Comparison of ENCODE assay signal across 17 cellular contexts in the genomic region with DNA sequence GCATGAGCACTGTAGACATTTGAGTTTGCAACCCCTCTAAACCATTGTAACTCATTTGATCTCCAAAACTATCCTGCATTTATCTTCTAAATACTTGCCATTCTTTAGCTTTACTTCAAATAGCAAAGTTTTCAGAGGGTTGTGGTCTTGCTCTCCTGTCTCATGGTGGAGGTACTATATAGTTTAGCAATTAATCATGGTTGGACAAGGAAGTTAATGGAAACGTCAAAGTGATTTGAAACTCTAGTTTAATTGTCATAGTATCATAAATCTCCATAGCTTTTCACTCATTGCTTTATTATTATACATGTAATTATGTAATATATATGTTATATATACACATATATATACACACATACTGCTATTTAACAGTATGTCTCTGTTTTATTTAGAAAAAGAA.
DNase-seq lines count a peak whose midpoint lies in the region; ATAC-seq, FAIRE-seq and TF ChIP-seq lines count a peak whose summit lies in the region.
"Had no signal": no experiment of that assay in that cellular context is flagged by ENCODE, and none has a peak within 500 bp of the region (broad histone marks: within the 10 kb centered on the region; RNA-seq: fewer than 3 reads in every experiment).

No MANE protein-coding gene starts in this region.

- dilution Hi-C loops in IMR-90 (cut with HindIII; ENCODE audit: low sequenced_read_pairs, unreplicated experiment) = no loop called here

- H2AK9ac ChIP-seq in IMR-90 (replicated peaks; ENCODE audit: low read depth, low read length, poor library complexity) = no peak overlapping the region

- H3K27ac Mint-ChIP-seq in mesothelial cell of epicardium = peak overlapping the region; percentile 45
- H3K27ac Mint-ChIP-seq: CD4-positive, alpha-beta memory T cell had no signal

- H2BK20ac ChIP-seq in IMR-90 (ENCODE audit: low read depth, low read length) = no peak overlapping the region

- H3K14ac ChIP-seq in IMR-90 (replicated peaks; ENCODE audit: low read depth, low read length) = no peak overlapping the region

- no peak overlapping the region for H4K8ac ChIP-seq in IMR-90 (ENCODE audit: low read depth in 2 of 2, low read length in 2 of 2)

- intact Hi-C loops in IMR-90 (cut with micrococcal nuclease) = no loop called here

- no peaks in the 10 kb centered on the region for H3K36me3 Mint-ChIP-seq in mesothelial cell of epicardium
- H3K36me3 Mint-ChIP-seq: CD4-positive, alpha-beta memory T cell had no signal

- no CpG with 5 or more reads among the region's 1 CpG for WGBS in IMR-90 (ENCODE audit: extremely low coverage in 2 of 2, insufficient read length in 1 of 2), 2 experiments

- H3K9me1 ChIP-seq in IMR-90 (ENCODE audit: insufficient read depth, low read length) = no peaks in the 10 kb centered on the region; the same call in 1 of the 2 replicates

- H3K27me3 Mint-ChIP-seq in mesothelial cell of epicardium (ENCODE audit: low read depth) = no peaks in the 10 kb centered on the region
- H3K27me3 Mint-ChIP-seq: CD4-positive, alpha-beta memory T cell had no signal

- no peak overlapping the region for H3K27ac ChIP-seq in IMR-90 (ENCODE audit: insufficient read depth, low read length)

- H3K4me1 ChIP-seq in IMR-90 (ENCODE audit: control insufficient read depth, insufficient read depth, low read length) = peaks cover 1% of the 10 kb centered on the region
- H3K4me1 ChIP-seq: HAP-1 had no signal

- H3K9ac ChIP-seq in IMR-90 (ENCODE audit: low read depth, low read length) = no peak overlapping the region

- H3K4me1 Mint-ChIP-seq in mesothelial cell of epicardium = peaks cover 20% of the 10 kb centered on the region

- 0 out of 2 replicates have a peak, but pooled peaks cover 1% of the 10 kb centered on the region for H3K9me3 ChIP-seq in IMR-90 (ENCODE audit: control insufficient read depth, insufficient read depth, low read length)
- H3K9me3 ChIP-seq: HAP-1 had no signal

- H2BK120ac ChIP-seq in IMR-90 (ENCODE audit: low read depth, low read length) = no peak overlapping the region

- no peak for TF ChIP-seq RAD21 in IMR-90 (IDR thresholded peaks at IDR 0.05; ENCODE audit: low read length)

- H2BK15ac ChIP-seq in IMR-90 (ENCODE audit: low read depth, low read length) = no peak overlapping the region

- no peak overlapping the region for H2AFZ ChIP-seq in IMR-90 (replicated peaks; ENCODE audit: low read length, poor library complexity)

- no peaks in the 10 kb centered on the region for H3K27me3 ChIP-seq in IMR-90 (ENCODE audit: control insufficient read depth, insufficient read depth, low read length)

- no peak overlapping the region for H3K4me2 ChIP-seq in IMR-90 (ENCODE audit: low read depth, low read length)

- in situ Hi-C loops in IMR-90 (cut with MboI; ENCODE audit: low sequenced_read_pairs) = no loop called here

- peak overlapping the region; percentile 38 for H2BK5ac ChIP-seq in IMR-90 (ENCODE audit: low read depth, low read length, poor library complexity, severe bottlenecking)

- no peak overlapping the region for H3K56ac ChIP-seq in IMR-90 (ENCODE audit: extremely low read depth, insufficient read depth, low read length)

- H3K79me1 ChIP-seq in IMR-90 (ENCODE audit: low read depth in 1 of 2, low read length in 2 of 2) = peaks cover 8 to 12% of the 10 kb centered on the region in 2 experiments; a peak in 3 of 4 replicates

- H3K4ac ChIP-seq in IMR-90 (ENCODE audit: low read depth, low read length) = no peak overlapping the region

- DNase-seq in IMR-90 (no peak), mesothelial cell of epicardium (ENCODE audit: low spot score in 2 of 2, unreplicated experiment in 2 of 2) (no peak), NCI-H1436 treated with DMSO at 0.1 percent for 48 hours (lab: John Stamatoyannopoulos, UW) (no peak), MV-4-11 (lab: John Stamatoyannopoulos, UW) (no peak), NCI-H510A (lab: John Stamatoyannopoulos, UW) (no peak)
- DNase-seq: C1 segment of cervical spinal cord; CD4-positive, alpha-beta memory T cell; COR-L47; DMS79; EL; GDM1; GOT3 had no signal

- peak; percentile 58 for FAIRE-seq in islet of Langerhans (lab: Jason Lieb, UNC)
- FAIRE-seq: GM12878, GM19239, H54 had no signal

- H3K9me3 Mint-ChIP-seq in mesothelial cell of epicardium = no peaks in the 10 kb centered on the region

- ATAC-seq in IMR-90 (ENCODE audit: low read depth) = no peak
- ATAC-seq: GM12878 had no signal

- BruUV-seq in IMR-90 (replicated peaks; lab: Mats Ljungman, UMichigan) = no TSS peak

- no peak overlapping the region for H3K4me3 Mint-ChIP-seq in mesothelial cell of epicardium
- H3K4me3 Mint-ChIP-seq: CD4-positive, alpha-beta memory T cell had no signal

- no peak overlapping the region for H3K18ac ChIP-seq in IMR-90 (ENCODE audit: low read depth, low read length)

- no peak overlapping the region for H3K23ac ChIP-seq in IMR-90 (ENCODE audit: low read depth, low read length)

- TF ChIP-seq CTCF in IMR-90 (conservative IDR thresholded peaks at IDR 0.05; ENCODE audit: low read depth, low read length) (no peak), mesothelial cell of epicardium (IDR thresholded peaks at IDR 0.05; ENCODE audit: unreplicated experiment) (no peak)

- 0 out of 2 replicates have a peak, but pooled peaks cover 3% of the 10 kb centered on the region for H3K36me3 ChIP-seq in IMR-90 (ENCODE audit: control insufficient read depth, insufficient read depth, low read length)
- H3K36me3 ChIP-seq: HAP-1 had no signal

- no peak overlapping the region for H2AK5ac ChIP-seq in IMR-90 (ENCODE audit: low read depth, low read length)

- no peak overlapping the region for H4K5ac ChIP-seq in IMR-90 (ENCODE audit: low read depth, low read length)

- no peak for TF ChIP-seq POLR2A in IMR-90 (IDR thresholded peaks at IDR 0.05; ENCODE audit: low read depth, low read length)

- POLR2A ChIA-PET in IMR-90 (lab: Charles Lee; ENCODE audit: unreplicated experiment) = no interaction called here

- no peaks in the 10 kb centered on the region for H4K20me1 ChIP-seq in IMR-90 (ENCODE audit: insufficient read depth, low read length)

- no peak overlapping the region for H3K4me3 ChIP-seq in IMR-90 (ENCODE audit: insufficient read depth, low read depth, low read length)
- H3K4me3 ChIP-seq: GM12878, HAP-1 had no signal

- H4K91ac ChIP-seq in IMR-90 (ENCODE audit: insufficient read depth, low read depth, low read length) = no peak overlapping the region

- CTCF ChIA-PET in IMR-90 (lab: Yijun Ruan, JAX) = no interaction called here

TF ChIP-seq in IMR-90, 13 proteins besides CTCF, POLR2A, EP300 and RAD21:
- TF ChIP-seq, protein P1, sequence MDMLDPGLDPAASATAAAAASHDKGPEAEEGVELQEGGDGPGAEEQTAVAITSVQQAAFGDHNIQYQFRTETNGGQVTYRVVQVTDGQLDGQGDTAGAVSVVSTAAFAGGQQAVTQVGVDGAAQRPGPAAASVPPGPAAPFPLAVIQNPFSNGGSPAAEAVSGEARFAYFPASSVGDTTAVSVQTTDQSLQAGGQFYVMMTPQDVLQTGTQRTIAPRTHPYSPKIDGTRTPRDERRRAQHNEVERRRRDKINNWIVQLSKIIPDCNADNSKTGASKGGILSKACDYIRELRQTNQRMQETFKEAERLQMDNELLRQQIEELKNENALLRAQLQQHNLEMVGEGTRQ (IDR thresholded peaks at IDR 0.05; ENCODE audit: low read depth, low read length) = no peak
- TF ChIP-seq CHD1 (IDR thresholded peaks at IDR 0.05; ENCODE audit: low read depth, low read length) = no peak
- TF ChIP-seq FOS (IDR thresholded peaks at IDR 0.05; ENCODE audit: low read depth, low read length) = no peak
- TF ChIP-seq RFX5 (IDR thresholded peaks at IDR 0.05; ENCODE audit: low read depth, low read length) = no peak
- TF ChIP-seq BHLHE40 (IDR thresholded peaks at IDR 0.05; ENCODE audit: low read depth, low read length) = no peak
- TF ChIP-seq CEBPB (IDR thresholded peaks at IDR 0.05; ENCODE audit: low read depth, low read length) = no peak
- no peak for TF ChIP-seq MXI1 (IDR thresholded peaks at IDR 0.05; ENCODE audit: borderline replicate concordance, low read depth, low read length)
- TF ChIP-seq NFE2L2 (IDR thresholded peaks at IDR 0.05; ENCODE audit: low read depth, low read length) = no peak
- no peak for TF ChIP-seq MAZ (IDR thresholded peaks at IDR 0.05; ENCODE audit: borderline replicate concordance, low read depth, low read length)
- TF ChIP-seq MAFK (IDR thresholded peaks at IDR 0.05; ENCODE audit: low read depth, low read length) = no peak
- TF ChIP-seq, protein P2, sequence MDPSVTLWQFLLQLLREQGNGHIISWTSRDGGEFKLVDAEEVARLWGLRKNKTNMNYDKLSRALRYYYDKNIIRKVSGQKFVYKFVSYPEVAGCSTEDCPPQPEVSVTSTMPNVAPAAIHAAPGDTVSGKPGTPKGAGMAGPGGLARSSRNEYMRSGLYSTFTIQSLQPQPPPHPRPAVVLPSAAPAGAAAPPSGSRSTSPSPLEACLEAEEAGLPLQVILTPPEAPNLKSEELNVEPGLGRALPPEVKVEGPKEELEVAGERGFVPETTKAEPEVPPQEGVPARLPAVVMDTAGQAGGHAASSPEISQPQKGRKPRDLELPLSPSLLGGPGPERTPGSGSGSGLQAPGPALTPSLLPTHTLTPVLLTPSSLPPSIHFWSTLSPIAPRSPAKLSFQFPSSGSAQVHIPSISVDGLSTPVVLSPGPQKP (IDR thresholded peaks at IDR 0.05; ENCODE audit: borderline replicate concordance, low read depth, low read length) = no peak
- no peak for TF ChIP-seq SMC3 (IDR thresholded peaks at IDR 0.05; ENCODE audit: low read depth, low read length)
- no peak for TF ChIP-seq RCOR1 (IDR thresholded peaks at IDR 0.05; ENCODE audit: insufficient replicate concordance, low read length)
TF ChIP-seq in IMR-90: peak in this region for 0.
